10 cellular contexts compared by ENCODE assay signal in the genomic region with DNA sequence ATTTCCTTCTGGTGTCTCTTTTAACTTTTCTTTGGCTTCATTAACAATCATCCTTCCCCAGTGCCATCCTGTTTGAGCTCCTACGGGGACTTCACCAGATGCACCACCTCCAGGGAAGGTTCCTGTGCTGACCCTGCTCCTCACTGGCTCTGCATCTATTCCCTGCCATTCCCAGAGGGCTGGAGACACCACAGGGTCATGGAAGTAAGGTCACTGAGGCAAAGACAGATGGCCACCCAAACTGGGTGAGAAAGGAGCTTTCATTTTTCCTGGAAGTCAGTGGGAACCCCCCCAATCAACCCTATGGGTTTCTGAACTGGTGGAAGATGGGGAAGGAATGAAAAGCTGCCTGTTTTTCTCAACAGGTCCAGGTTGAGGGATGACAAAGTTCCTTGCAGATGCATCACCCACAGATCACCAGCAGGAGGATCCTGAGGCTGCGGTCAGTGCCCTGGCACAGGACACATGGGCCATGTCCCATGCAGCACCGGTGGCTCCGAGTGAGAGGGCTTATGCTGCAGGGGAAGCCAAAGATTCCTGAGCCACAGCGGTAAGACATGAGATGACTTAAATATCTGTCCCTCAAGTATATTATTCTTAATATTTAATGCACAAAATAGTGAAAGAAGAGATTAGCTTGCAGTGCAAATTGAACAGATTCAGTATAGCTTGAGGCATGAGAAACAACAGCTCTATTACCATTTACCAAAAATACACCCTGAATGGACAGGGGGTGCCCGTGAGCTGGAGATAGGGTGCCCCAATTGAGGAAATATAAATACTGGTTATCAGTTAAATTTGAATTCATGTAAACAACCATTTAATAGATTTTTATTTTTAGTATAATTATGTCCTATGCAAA.
DNase-seq lines count a peak whose midpoint lies in the region; ATAC-seq and TF ChIP-seq lines count a peak whose summit lies in the region.
"Had no signal": no experiment of that assay in that cellular context is flagged by ENCODE, and none has a peak within 500 bp of the region (broad histone marks: within the 10 kb centered on the region; RNA-seq: fewer than 3 reads in every experiment).

No MANE protein-coding gene starts in this region.

- no peaks in the 10 kb centered on the region for H3K4me1 ChIP-seq in Caco-2
- peaks cover 0 to 3% (median 0%) of the 10 kb centered on the region in 4 donors for H3K4me1 ChIP-seq in liver (ENCODE audit: control insufficient read depth in 4 of 4, insufficient read depth in 4 of 4, low read length in 3 of 4)
- peaks cover 0 to 9% (median 3%) of the 10 kb centered on the region in 4 donors for H3K4me1 ChIP-seq in stomach

- H3K27me3 Mint-ChIP-seq in Caco-2 (ENCODE audit: insufficient read depth, unreplicated experiment): peaks cover 2% of the 10 kb centered on the region
- peaks cover 12% of the 10 kb centered on the region for H3K27me3 Mint-ChIP-seq in T-helper 2 cell treated with Interferon-gamma antibody and Interleukin-4, amounts not matched to agents 5 μg/mL and 100 μg/mL, for 36 hours (ENCODE audit: low read depth)

- no peak for TF ChIP-seq EP300 in stomach (IDR thresholded peaks at IDR 0.05)

- H3K9me3 ChIP-seq in Caco-2 (no peaks in the 10 kb centered on the region; the same call in 1 of the 2 replicates), liver (ENCODE audit: control insufficient read depth in 4 of 4, low read length in 3 of 4) (no peaks in the 10 kb centered on the region), stomach (no peaks in the 10 kb centered on the region)

- intact Hi-C loops in Caco-2 (cut with micrococcal nuclease; ENCODE audit: unreplicated experiment): no loop called here
- intact Hi-C loops in stomach (cut with DNase I; ENCODE audit: low total_unique reads): no loop called here

- H3K4me3 ChIP-seq in Caco-2 (ENCODE audit: low read depth, low read length) (no peak overlapping the region), astrocyte of the spinal cord (ENCODE audit: low read depth, low read length) (no peak overlapping the region), liver (ENCODE audit: low read depth in 1 of 3, low read length in 3 of 3) (no peak overlapping the region), stomach (no peak overlapping the region)

- no peaks in the 10 kb centered on the region for H3K9me3 Mint-ChIP-seq in Caco-2 (ENCODE audit: unreplicated experiment)
- peaks cover 4% of the 10 kb centered on the region for H3K9me3 Mint-ChIP-seq in T-helper 2 cell treated with Interferon-gamma antibody and Interleukin-4, amounts not matched to agents 5 μg/mL and 100 μg/mL, for 36 hours
- H3K9me3 Mint-ChIP-seq: central memory CD8-positive, alpha-beta T cell had no signal

- ATAC-seq in esophagus mucosa (no peak), HG03442 (IDR thresholded peaks at IDR 0.05; ENCODE audit: unreplicated experiment) (no peak)

- H3K9ac ChIP-seq in liver (ENCODE audit: low read depth in 1 of 2, low read length in 2 of 2): no peak overlapping the region

- peaks cover 12% of the 10 kb centered on the region for H3K36me3 Mint-ChIP-seq in Caco-2 (ENCODE audit: insufficient read depth, unreplicated experiment)
- H3K36me3 Mint-ChIP-seq in T-helper 2 cell treated with Interferon-gamma antibody and Interleukin-4, amounts not matched to agents 5 μg/mL and 100 μg/mL, for 36 hours (ENCODE audit: low read depth): no peaks in the 10 kb centered on the region

- DNase-seq in Caco-2: peak in 1 of 2 experiments; percentile 40
- peak; percentile 23 for DNase-seq in HT-29 (ENCODE audit: low spot score)
- DNase-seq in astrocyte of the spinal cord (ENCODE audit: low read depth, low spot score): no peak
- no peak for DNase-seq in stomach
- DNase-seq in T-helper 2 cell treated with Interferon-gamma antibody and Interleukin-4, amounts not matched to agents 5 μg/mL and 100 μg/mL, for 36 hours (ENCODE audit: low spot score): no peak
- DNase-seq: GF-D8 had no signal

- 35% methylated on average over 6 of the region's 6 CpGs for WGBS in liver
- WGBS in stomach, 5 donors: 32 to 45% (median 38%) methylated on average over 6 of the region's 6 CpGs

- no peak overlapping the region for H3K27ac Mint-ChIP-seq in Caco-2 (ENCODE audit: unreplicated experiment)
- no peak overlapping the region for H3K27ac Mint-ChIP-seq in T-helper 2 cell treated with Interferon-gamma antibody and Interleukin-4, amounts not matched to agents 5 μg/mL and 100 μg/mL, for 36 hours

- H3K27me3 ChIP-seq in Caco-2 (replicated peaks; ENCODE audit: control insufficient read depth, insufficient read depth, low read length) (no peaks in the 10 kb centered on the region), liver (ENCODE audit: control insufficient read depth in 4 of 4, insufficient read depth in 4 of 4, low read length in 3 of 4) (no peaks in the 10 kb centered on the region), stomach (peaks cover 0 to 29% (median 0%) of the 10 kb centered on the region in 3 donors)

- H3K27ac ChIP-seq in liver (ENCODE audit: low read depth in 1 of 2, low read length in 2 of 2): no peak overlapping the region
- no peak overlapping the region for H3K27ac ChIP-seq in stomach

- TF ChIP-seq CTCF in Caco-2 (IDR thresholded peaks at IDR 0.05; ENCODE audit: insufficient read depth in 1 of 2, low read depth in 1 of 2, low read length in 1 of 2, severe bottlenecking in 1 of 2, unreplicated experiment in 1 of 2): peak; percentile 57 to 66
- peak; percentile 47 for TF ChIP-seq CTCF in astrocyte of the spinal cord (IDR thresholded peaks at IDR 0.05; ENCODE audit: low read depth, low read length)
- peak; percentile 35 for TF ChIP-seq CTCF in liver (IDR thresholded peaks at IDR 0.05; ENCODE audit: low read depth, low read length, missing input control)
- no peak for TF ChIP-seq CTCF in stomach (IDR thresholded peaks at IDR 0.05)

- POLR2A ChIA-PET in Caco-2 (lab: Charles Lee): no interaction called here

- no TSS peak for BruUV-seq in Caco-2 (replicated peaks; lab: Mats Ljungman, UMichigan)

- CTCF ChIA-PET in Caco-2 (lab: Charles Lee): interaction anchor here (1.0 kb wide), 1 partner anchor 141 kb away, joined by 3 read pairs; no protein-coding TSS in a partner anchor

- in situ Hi-C loops in astrocyte of the spinal cord (cut with HindIII; ENCODE audit: low sequenced_read_pairs): no loop called here

- TF ChIP-seq POLR2A in stomach (IDR thresholded peaks at IDR 0.05): no peak

- no peak overlapping the region for H3K4me3 Mint-ChIP-seq in Caco-2 (ENCODE audit: unreplicated experiment)
- no peak overlapping the region for H3K4me3 Mint-ChIP-seq in T-helper 2 cell treated with Interferon-gamma antibody and Interleukin-4, amounts not matched to agents 5 μg/mL and 100 μg/mL, for 36 hours
- H3K4me3 Mint-ChIP-seq: central memory CD8-positive, alpha-beta T cell had no signal

- H3K4me1 Mint-ChIP-seq in Caco-2 (ENCODE audit: low read depth, unreplicated experiment): no peaks in the 10 kb centered on the region
- peaks cover 7% of the 10 kb centered on the region for H3K4me1 Mint-ChIP-seq in T-helper 2 cell treated with Interferon-gamma antibody and Interleukin-4, amounts not matched to agents 5 μg/mL and 100 μg/mL, for 36 hours (ENCODE audit: low read depth)

- TF ChIP-seq RAD21 in liver (IDR thresholded peaks at IDR 0.05): peak; percentile 14 to 56

- H3K36me3 ChIP-seq in Caco-2 (ENCODE audit: control insufficient read depth, insufficient read depth, low read length) (no peaks in the 10 kb centered on the region), liver (ENCODE audit: control insufficient read depth in 4 of 4, insufficient read depth in 3 of 4, low read depth in 1 of 4, low read length in 3 of 4) (no peaks in the 10 kb centered on the region), stomach (no peaks in the 10 kb centered on the region)

TF ChIP-seq in liver, 16 proteins besides CTCF, POLR2A, EP300 and RAD21 (continues in another document):
- no peak for TF ChIP-seq FOXA1 (IDR thresholded peaks at IDR 0.05)
- TF ChIP-seq YY1 (IDR thresholded peaks at IDR 0.05): no peak
- TF ChIP-seq HNF4A (conservative IDR thresholded peaks at IDR 0.05): no peak
- TF ChIP-seq, protein P1, sequence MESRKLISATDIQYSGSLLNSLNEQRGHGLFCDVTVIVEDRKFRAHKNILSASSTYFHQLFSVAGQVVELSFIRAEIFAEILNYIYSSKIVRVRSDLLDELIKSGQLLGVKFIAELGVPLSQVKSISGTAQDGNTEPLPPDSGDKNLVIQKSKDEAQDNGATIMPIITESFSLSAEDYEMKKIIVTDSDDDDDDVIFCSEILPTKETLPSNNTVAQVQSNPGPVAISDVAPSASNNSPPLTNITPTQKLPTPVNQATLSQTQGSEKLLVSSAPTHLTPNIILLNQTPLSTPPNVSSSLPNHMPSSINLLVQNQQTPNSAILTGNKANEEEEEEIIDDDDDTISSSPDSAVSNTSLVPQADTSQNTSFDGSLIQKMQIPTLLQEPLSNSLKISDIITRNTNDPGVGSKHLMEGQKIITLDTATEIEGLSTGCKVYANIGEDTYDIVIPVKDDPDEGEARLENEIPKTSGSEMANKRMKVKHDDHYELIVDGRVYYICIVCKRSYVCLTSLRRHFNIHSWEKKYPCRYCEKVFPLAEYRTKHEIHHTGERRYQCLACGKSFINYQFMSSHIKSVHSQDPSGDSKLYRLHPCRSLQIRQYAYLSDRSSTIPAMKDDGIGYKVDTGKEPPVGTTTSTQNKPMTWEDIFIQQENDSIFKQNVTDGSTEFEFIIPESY (IDR thresholded peaks at IDR 0.05): no peak
- TF ChIP-seq EGR1 (IDR thresholded peaks at IDR 0.05; ENCODE audit: low read depth in 2 of 2): no peak
- TF ChIP-seq, protein P2, sequence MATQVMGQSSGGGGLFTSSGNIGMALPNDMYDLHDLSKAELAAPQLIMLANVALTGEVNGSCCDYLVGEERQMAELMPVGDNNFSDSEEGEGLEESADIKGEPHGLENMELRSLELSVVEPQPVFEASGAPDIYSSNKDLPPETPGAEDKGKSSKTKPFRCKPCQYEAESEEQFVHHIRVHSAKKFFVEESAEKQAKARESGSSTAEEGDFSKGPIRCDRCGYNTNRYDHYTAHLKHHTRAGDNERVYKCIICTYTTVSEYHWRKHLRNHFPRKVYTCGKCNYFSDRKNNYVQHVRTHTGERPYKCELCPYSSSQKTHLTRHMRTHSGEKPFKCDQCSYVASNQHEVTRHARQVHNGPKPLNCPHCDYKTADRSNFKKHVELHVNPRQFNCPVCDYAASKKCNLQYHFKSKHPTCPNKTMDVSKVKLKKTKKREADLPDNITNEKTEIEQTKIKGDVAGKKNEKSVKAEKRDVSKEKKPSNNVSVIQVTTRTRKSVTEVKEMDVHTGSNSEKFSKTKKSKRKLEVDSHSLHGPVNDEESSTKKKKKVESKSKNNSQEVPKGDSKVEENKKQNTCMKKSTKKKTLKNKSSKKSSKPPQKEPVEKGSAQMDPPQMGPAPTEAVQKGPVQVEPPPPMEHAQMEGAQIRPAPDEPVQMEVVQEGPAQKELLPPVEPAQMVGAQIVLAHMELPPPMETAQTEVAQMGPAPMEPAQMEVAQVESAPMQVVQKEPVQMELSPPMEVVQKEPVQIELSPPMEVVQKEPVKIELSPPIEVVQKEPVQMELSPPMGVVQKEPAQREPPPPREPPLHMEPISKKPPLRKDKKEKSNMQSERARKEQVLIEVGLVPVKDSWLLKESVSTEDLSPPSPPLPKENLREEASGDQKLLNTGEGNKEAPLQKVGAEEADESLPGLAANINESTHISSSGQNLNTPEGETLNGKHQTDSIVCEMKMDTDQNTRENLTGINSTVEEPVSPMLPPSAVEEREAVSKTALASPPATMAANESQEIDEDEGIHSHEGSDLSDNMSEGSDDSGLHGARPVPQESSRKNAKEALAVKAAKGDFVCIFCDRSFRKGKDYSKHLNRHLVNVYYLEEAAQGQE (IDR thresholded peaks at IDR 0.05): no peak

Comparison
In these comparisons a context has a peak if more than half of its experiments do, and no peak if none do; other contexts are left out.
1. CTCF ChIP-seq: peak in Caco-2 (2 of 2), astrocyte of the spinal cord (single experiment) and liver (single experiment); none in stomach (0 of 7).